ENCODE assay signal across 1 cellular context in the genomic region with DNA sequence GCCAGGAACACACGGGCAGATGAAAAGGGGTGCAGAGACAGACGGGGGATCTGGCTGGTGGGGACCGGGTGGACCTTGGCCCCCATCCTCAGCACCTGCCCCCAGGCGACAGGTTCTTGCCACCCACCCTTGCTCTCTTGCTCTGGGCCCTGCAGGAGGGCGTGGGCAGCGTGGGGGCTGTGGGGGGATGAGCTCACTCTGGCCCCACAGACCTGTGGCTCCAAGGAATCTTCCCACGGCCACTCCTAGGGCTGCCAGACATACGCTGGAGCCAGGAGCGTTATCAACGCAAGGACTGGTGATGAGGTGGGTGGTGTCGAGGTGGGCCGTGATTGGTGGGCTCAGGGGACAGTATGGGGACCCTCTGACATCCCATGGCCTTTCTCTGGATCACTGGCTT.
A peak's percentile ranks its signal among the peaks of the same experiment; 100 is the strongest.
TF ChIP-seq lines count a peak whose summit lies in the region.

No MANE protein-coding gene starts in this region.

TF ChIP-seq in SK-N-SH treated with all-trans-retinoic acid at 6 μM for 48 hours, 23 proteins besides CTCF, POLR2A, EP300 and RAD21 (continued from another document):
- TF ChIP-seq TCF4 (CRISPR knock-in tag; IDR thresholded peaks at IDR 0.05; ENCODE audit: borderline replicate concordance) = no peak
- TF ChIP-seq ZNF565 (CRISPR knock-in tag; conservative IDR thresholded peaks at IDR 0.05; ENCODE audit: low read depth) = no peak
- no peak for TF ChIP-seq BACH2 (CRISPR knock-in tag; IDR thresholded peaks at IDR 0.05; ENCODE audit: borderline replicate concordance)
- TF ChIP-seq OSR1 (CRISPR knock-in tag; IDR thresholded peaks at IDR 0.05) = no peak
- no peak for TF ChIP-seq ESRRG (CRISPR knock-in tag; IDR thresholded peaks at IDR 0.05)
- TF ChIP-seq, protein P1, sequence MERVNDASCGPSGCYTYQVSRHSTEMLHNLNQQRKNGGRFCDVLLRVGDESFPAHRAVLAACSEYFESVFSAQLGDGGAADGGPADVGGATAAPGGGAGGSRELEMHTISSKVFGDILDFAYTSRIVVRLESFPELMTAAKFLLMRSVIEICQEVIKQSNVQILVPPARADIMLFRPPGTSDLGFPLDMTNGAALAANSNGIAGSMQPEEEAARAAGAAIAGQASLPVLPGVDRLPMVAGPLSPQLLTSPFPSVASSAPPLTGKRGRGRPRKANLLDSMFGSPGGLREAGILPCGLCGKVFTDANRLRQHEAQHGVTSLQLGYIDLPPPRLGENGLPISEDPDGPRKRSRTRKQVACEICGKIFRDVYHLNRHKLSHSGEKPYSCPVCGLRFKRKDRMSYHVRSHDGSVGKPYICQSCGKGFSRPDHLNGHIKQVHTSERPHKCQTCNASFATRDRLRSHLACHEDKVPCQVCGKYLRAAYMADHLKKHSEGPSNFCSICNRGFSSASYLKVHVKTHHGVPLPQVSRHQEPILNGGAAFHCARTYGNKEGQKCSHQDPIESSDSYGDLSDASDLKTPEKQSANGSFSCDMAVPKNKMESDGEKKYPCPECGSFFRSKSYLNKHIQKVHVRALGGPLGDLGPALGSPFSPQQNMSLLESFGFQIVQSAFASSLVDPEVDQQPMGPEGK (CRISPR knock-in tag; IDR thresholded peaks at IDR 0.05; ENCODE audit: borderline replicate concordance) = 0 out of 2 replicates have a peak, but pooled peaks have one; percentile 25
